Comparison of ENCODE assay signal across 26 cellular contexts in genomic region chr19:1447565-1447903, GRCh38. TPM values are rescaled to one million over a fixed set of nuclear protein-coding genes. Genes with fewer than 3 reads are reported as not detected.
DNase-seq lines count a peak whose midpoint lies in the region; ATAC-seq and TF ChIP-seq lines count a peak whose summit lies in the region.
"Had no signal": no experiment of that assay in that cellular context is flagged by ENCODE, and none has a peak within 500 bp of the region (broad histone marks: within the 10 kb centered on the region; RNA-seq: fewer than 3 reads in every experiment).

No MANE protein-coding gene starts in this region.

- H3K27ac ChIP-seq in CD4-positive, CD25-positive, alpha-beta regulatory T cell (ENCODE audit: insufficient read depth, low read length, poor library complexity, severe bottlenecking) = no peak overlapping the region
- H3K27ac ChIP-seq in transverse colon (no peak overlapping the region), body of pancreas (no peak overlapping the region)
- H3K27ac ChIP-seq: ascending aorta, left lung, SJCRH30, testis, uterus had no signal

- WGBS in transverse colon (ENCODE audit: low coverage in 1 of 2), 2 donors = 18% methylated on average over 3 of the region's 3 CpGs; no CpG with 5 or more reads in 1 of the 2 donors
- 10 to 17% methylated on average over 2 to 3 of the region's 3 CpGs for WGBS in body of pancreas, 2 donors

- H3K4me3 ChIP-seq in CD4-positive, CD25-positive, alpha-beta regulatory T cell (ENCODE audit: low read depth, low read length) = no peak overlapping the region
- H3K4me3 ChIP-seq in transverse colon (no peak overlapping the region), BE2C (ENCODE audit: low read depth, low read length) (no peak overlapping the region; the same call in 1 of the 2 replicates), body of pancreas (no peak overlapping the region)
- H3K4me3 ChIP-seq: GM12878, left lung, SJCRH30, uterus had no signal

- peaks cover 38% of the 10 kb centered on the region for H3K4me1 ChIP-seq in CD4-positive, CD25-positive, alpha-beta regulatory T cell (ENCODE audit: control insufficient read depth, insufficient read depth, low read length, poor library complexity, severe bottlenecking)
- H3K4me1 ChIP-seq in transverse colon (peaks cover 9 to 25% (median 22%) of the 10 kb centered on the region in 4 donors), BE2C (peaks cover 9% of the 10 kb centered on the region), body of pancreas (peaks cover 27% of the 10 kb centered on the region)

- H3K27ac Mint-ChIP-seq in CD4-positive, CD25-positive, alpha-beta regulatory T cell = no peak overlapping the region
- H3K27ac Mint-ChIP-seq in IgD-negative memory B cell (peak overlapping the region; percentile 73 to 90 (median 73)), nephron progenitor cell (no peak overlapping the region)
- no peak overlapping the region for H3K27ac Mint-ChIP-seq in central memory CD8-positive, alpha-beta T cell (ENCODE audit: low read depth)
- H3K27ac Mint-ChIP-seq: activated naive CD4-positive, alpha-beta T cell treated with anti-CD3 and anti-CD28 coated beads, Interleukin-2, amount 50 U/mL, for 72 hours had no signal

- no peaks in the 10 kb centered on the region for H3K36me3 ChIP-seq in CD4-positive, CD25-positive, alpha-beta regulatory T cell (ENCODE audit: control insufficient read depth, insufficient read depth, low read length)
- H3K36me3 ChIP-seq in transverse colon = peaks cover 0 to 1% (median 0%) of the 10 kb centered on the region in 4 donors
- peaks cover 2% of the 10 kb centered on the region for H3K36me3 ChIP-seq in BE2C
- no peaks in the 10 kb centered on the region for H3K36me3 ChIP-seq in body of pancreas (replicated peaks in 1 of 2; ENCODE audit: insufficient read depth in 1 of 2, low read depth in 2 of 2)
- H3K36me3 ChIP-seq: uterus had no signal

- H3K36me3 Mint-ChIP-seq in CD4-positive, CD25-positive, alpha-beta regulatory T cell = no peaks in the 10 kb centered on the region
- H3K36me3 Mint-ChIP-seq in IgD-negative memory B cell (no peaks in the 10 kb centered on the region), nephron progenitor cell (ENCODE audit: low read depth) (peaks cover 4% of the 10 kb centered on the region)
- H3K36me3 Mint-ChIP-seq in central memory CD8-positive, alpha-beta T cell (ENCODE audit: insufficient read depth) = peaks cover 26% of the 10 kb centered on the region

- no peak for ATAC-seq in CD4-positive, CD25-positive, alpha-beta regulatory T cell (ENCODE audit: low read depth in 2 of 2)
- no peak for ATAC-seq in central memory CD8-positive, alpha-beta T cell (replicated peaks; ENCODE audit: extremely low read depth, poor library complexity, severe bottlenecking)
- ATAC-seq in GM19463 (IDR thresholded peaks at IDR 0.05; ENCODE audit: unreplicated experiment) = no peak
- no peak for ATAC-seq in body of pancreas
- ATAC-seq: activated naive CD4-positive, alpha-beta T cell treated with anti-CD3 and anti-CD28 coated beads, Interleukin-2, amount 50 U/mL, for 72 hours; GM12878; left lung had no signal

- H3K27me3 ChIP-seq in CD4-positive, CD25-positive, alpha-beta regulatory T cell (ENCODE audit: control insufficient read depth, insufficient read depth, low read length) = peaks cover 14% of the 10 kb centered on the region
- H3K27me3 ChIP-seq in transverse colon (peaks cover 74% of the 10 kb centered on the region), BE2C (peaks cover 6% of the 10 kb centered on the region; the same call in 1 of the 2 replicates), body of pancreas (peaks cover 4 to 63% of the 10 kb centered on the region in 2 donors)

- no peak for TF ChIP-seq POLR2A in transverse colon (IDR thresholded peaks at IDR 0.05)
- no peak for TF ChIP-seq POLR2A in body of pancreas (IDR thresholded peaks at IDR 0.05)

- TF ChIP-seq CTCF in nephron progenitor cell (IDR thresholded peaks at IDR 0.05) (no peak), transverse colon (IDR thresholded peaks at IDR 0.05) (no peak), BE2C (IDR thresholded peaks at IDR 0.05; ENCODE audit: low read depth, low read length) (no peak), body of pancreas (IDR thresholded peaks at IDR 0.05) (no peak)

- H3K9me3 ChIP-seq in CD4-positive, CD25-positive, alpha-beta regulatory T cell (ENCODE audit: control insufficient read depth in 2 of 2, low read length in 2 of 2) = no peaks in the 10 kb centered on the region
- H3K9me3 ChIP-seq in transverse colon (no peaks in the 10 kb centered on the region), BE2C (no peaks in the 10 kb centered on the region), body of pancreas (no peaks in the 10 kb centered on the region)
- H3K9me3 ChIP-seq: ascending aorta, left lung, SJCRH30, testis, uterus had no signal

- H3K9me3 Mint-ChIP-seq in CD4-positive, CD25-positive, alpha-beta regulatory T cell = peaks cover 0 to 4% (median 0%) of the 10 kb centered on the region in 7 donors
- H3K9me3 Mint-ChIP-seq in IgD-negative memory B cell = no peaks in the 10 kb centered on the region
- no peaks in the 10 kb centered on the region for H3K9me3 Mint-ChIP-seq in central memory CD8-positive, alpha-beta T cell
- no peaks in the 10 kb centered on the region for H3K9me3 Mint-ChIP-seq in nephron progenitor cell
- H3K9me3 Mint-ChIP-seq: activated naive CD4-positive, alpha-beta T cell treated with anti-CD3 and anti-CD28 coated beads, Interleukin-2, amount 50 U/mL, for 72 hours had no signal

- intact Hi-C loops in transverse colon (cut with DNase I; ENCODE audit: low total_unique reads) (loop anchor here (10.0 kb wide), 1 partner anchor 153 kb away; no protein-coding TSS in a partner anchor), body of pancreas (cut with DNase I) (no loop called here)

- in situ Hi-C loops in transverse colon (cut with MboI; ENCODE audit: low pct_ligation_motif_present in 1 of 4, low pct_unique_long_range_greater_than_20kb in 1 of 4, low sequenced_read_pairs in 3 of 4) = no loop called here

- H3K4me3 Mint-ChIP-seq in CD4-positive, CD25-positive, alpha-beta regulatory T cell = peak overlapping the region in 3 of 4 donors; percentile 56 to 83 (median 57)
- peak overlapping the region; percentile 30 to 63 (median 49) for H3K4me3 Mint-ChIP-seq in IgD-negative memory B cell
- H3K4me3 Mint-ChIP-seq in central memory CD8-positive, alpha-beta T cell = peak overlapping the region; percentile 43
- peak overlapping the region; percentile 31 for H3K4me3 Mint-ChIP-seq in nephron progenitor cell

- peaks cover 45% of the 10 kb centered on the region for H3K27me3 Mint-ChIP-seq in CD4-positive, CD25-positive, alpha-beta regulatory T cell
- H3K27me3 Mint-ChIP-seq in IgD-negative memory B cell = peaks cover 34% of the 10 kb centered on the region
- H3K27me3 Mint-ChIP-seq in central memory CD8-positive, alpha-beta T cell = peaks cover 52% of the 10 kb centered on the region
- peaks cover 81% of the 10 kb centered on the region for H3K27me3 Mint-ChIP-seq in nephron progenitor cell (ENCODE audit: low read depth, poor library complexity)

- peaks cover 0 to 42% (median 10%) of the 10 kb centered on the region in 4 donors for H3K4me1 Mint-ChIP-seq in CD4-positive, CD25-positive, alpha-beta regulatory T cell
- H3K4me1 Mint-ChIP-seq in IgD-negative memory B cell = peaks cover 3 to 11% (median 8%) of the 10 kb centered on the region in 3 donors
- H3K4me1 Mint-ChIP-seq in central memory CD8-positive, alpha-beta T cell = peaks cover 23% of the 10 kb centered on the region
- peaks cover 9% of the 10 kb centered on the region for H3K4me1 Mint-ChIP-seq in nephron progenitor cell

- DNase-seq in CD4-positive, CD25-positive, alpha-beta regulatory T cell = no peak
- no peak for DNase-seq in central memory CD8-positive, alpha-beta T cell (ENCODE audit: low spot score in 2 of 2)
- no peak for DNase-seq in nephron progenitor cell
- DNase-seq in transverse colon = no peak
- DNase-seq in BE2C = no peak
- no peak for DNase-seq in body of pancreas
- DNase-seq: DMS 273 treated with DMSO at 0.1 percent for 48 hours; EL; KG1; mesenchymal stem cell; NCI-H1417 treated with DMSO at 0.1 percent for 48 hours; NCI-H2081 treated with DMSO at 0.1 percent for 48 hours; NCI-H774; SJCRH30; stimulated activated CD4-positive, alpha-beta T cell treated with anti-CD3 and anti-CD28 coated beads, Interleukin-4, amount 100 ng/mL, for 4 hours; stimulated activated naive CD4-positive, alpha-beta T cell treated with Interleukin-2 at 50 U/mL for 16 hours; T-helper 1 cell; testis; uterus had no signal

- TF ChIP-seq EP300 in transverse colon (IDR thresholded peaks at IDR 0.05; ENCODE audit: low read depth) = no peak

RNA-seq across cellular contexts. Expression of gene APC2, which starts 2.4 kb away (rescaled TPM):
- total RNA-seq in CD4-positive, CD25-positive, alpha-beta regulatory T cell = 0.25 TPM
- polyA plus RNA-seq in CD4-positive, CD25-positive, alpha-beta regulatory T cell = under 1 TPM in 2 of 4 donors, not detected in 2; 0.06 to 0.07 TPM
- 0.16 TPM for polyA plus RNA-seq in IgD-negative memory B cell
- total RNA-seq in transverse colon (1 to 10 TPM in 1 of 4 donors, under 1 TPM in 3; under 0.01 to 6.0 (median 0.36) TPM), body of pancreas (under 1 TPM in 1 of 2 donors, not detected in 1; 0.26 TPM)
- 28.2 TPM for polyA plus RNA-seq in BE2C (2012; ENCODE audit: insufficient read depth, insufficient read length, low read depth)
- total RNA-seq: ascending aorta, RPMI7951 had no signal

RNA-seq across cellular contexts. Expression of gene RPS15, which starts 9.3 kb away (rescaled TPM):
- 1,352 TPM for total RNA-seq in CD4-positive, CD25-positive, alpha-beta regulatory T cell
- polyA plus RNA-seq in CD4-positive, CD25-positive, alpha-beta regulatory T cell = 1,000 to 10,000 TPM; 2,869 to 3,453 (median 3,084) TPM
- polyA plus RNA-seq in IgD-negative memory B cell = 3,226 TPM
- total RNA-seq in transverse colon (1,000 to 10,000 TPM; 1,367 to 2,740 (median 2,511) TPM), body of pancreas (1,000 to 10,000 TPM; 2,008 to 2,166 TPM)
- polyA plus RNA-seq in BE2C (2012; ENCODE audit: insufficient read depth, insufficient read length, low read depth) = 4,587 TPM

RNA-seq across cellular contexts. Expression of gene C19orf25, which starts 31.5 kb away (rescaled TPM):
- 33.4 TPM for total RNA-seq in CD4-positive, CD25-positive, alpha-beta regulatory T cell
- 10 to 100 TPM; 42.2 to 64.0 (median 54.0) TPM for polyA plus RNA-seq in CD4-positive, CD25-positive, alpha-beta regulatory T cell
- 51.1 TPM for polyA plus RNA-seq in IgD-negative memory B cell
- 10 to 100 TPM; 36.2 to 89.2 (median 46.0) TPM for total RNA-seq in transverse colon
- polyA plus RNA-seq in BE2C (2012; ENCODE audit: insufficient read depth, insufficient read length, low read depth) = 162 TPM
- 10 to 100 TPM; 26.7 to 31.4 TPM for total RNA-seq in body of pancreas

RNA-seq across cellular contexts. Expression of gene DAZAP1, which starts 40.1 kb away (rescaled TPM):
- 153 TPM for total RNA-seq in CD4-positive, CD25-positive, alpha-beta regulatory T cell
- 1 to 10 TPM; 2.4 to 5.3 (median 4.2) TPM for polyA plus RNA-seq in CD4-positive, CD25-positive, alpha-beta regulatory T cell
- 7.2 TPM for polyA plus RNA-seq in IgD-negative memory B cell
- total RNA-seq in transverse colon = 10 to 100 TPM; 36.3 to 77.2 (median 41.6) TPM
- polyA plus RNA-seq in BE2C (2012; ENCODE audit: insufficient read depth, insufficient read length, low read depth) = 146 TPM
- total RNA-seq in body of pancreas = 10 to 100 TPM; 25.4 to 63.3 TPM

RNA-seq across cellular contexts. Expression of gene PCSK4, which starts 42.6 kb away (rescaled TPM):
- 1.3 TPM for total RNA-seq in CD4-positive, CD25-positive, alpha-beta regulatory T cell
- polyA plus RNA-seq in CD4-positive, CD25-positive, alpha-beta regulatory T cell = 1 to 10 TPM in 1 of 4 donors, under 1 TPM in 2, not detected in 1; 0.08 to 1.3 (median 0.29) TPM
- polyA plus RNA-seq in IgD-negative memory B cell = not detected
- total RNA-seq in transverse colon (10 to 100 TPM in 1 of 4 donors, 1 to 10 TPM in 3; 2.6 to 11.9 (median 7.5) TPM), body of pancreas (10 to 100 TPM in 1 of 2 donors, 1 to 10 TPM in 1; 5.2 to 10.9 TPM)
- polyA plus RNA-seq in BE2C (2012; ENCODE audit: insufficient read depth, insufficient read length, low read depth) = 3.1 TPM

Comparison
In these comparisons a context has a peak if more than half of its experiments do, and no peak if none do; other contexts are left out.
1. H3K27ac Mint-ChIP-seq: peak in IgD-negative memory B cell (3 of 3); none in CD4-positive, CD25-positive, alpha-beta regulatory T cell (0 of 3), central memory CD8-positive, alpha-beta T cell (single experiment) and nephron progenitor cell (single experiment).
2. Peak in every context shown above with its lines, with median percentiles within 50 percentile points of each other: H3K4me3 Mint-ChIP-seq.